ENCODE assay signal across 12 cellular contexts in the genomic region with DNA sequence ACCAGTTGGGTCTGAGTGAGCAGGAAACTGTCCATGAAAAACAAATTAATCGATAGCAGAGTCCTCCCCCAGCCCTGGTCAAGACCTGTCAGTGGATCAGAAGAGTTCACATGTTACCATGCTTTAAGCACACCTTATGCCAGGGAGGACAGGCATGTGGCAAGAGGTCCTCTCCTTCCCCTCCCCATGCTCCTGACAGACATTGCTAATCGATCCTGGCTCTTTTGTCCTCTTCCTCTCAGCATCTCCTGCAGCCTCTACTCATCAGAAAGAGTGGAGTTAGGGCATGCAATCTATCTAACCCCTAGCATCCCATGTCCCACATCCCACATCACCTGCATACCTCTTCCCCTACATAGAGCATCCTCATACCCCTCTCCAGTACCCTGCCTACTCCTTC.
DNase-seq lines count a peak whose midpoint lies in the region; ATAC-seq and TF ChIP-seq lines count a peak whose summit lies in the region.
"Had no signal": no experiment of that assay in that cellular context is flagged by ENCODE, and none has a peak within 500 bp of the region (broad histone marks: within the 10 kb centered on the region; RNA-seq: fewer than 3 reads in every experiment).

No MANE protein-coding gene starts in this region.

- no peak for TF ChIP-seq POLR2A in body of pancreas (IDR thresholded peaks at IDR 0.05)

- H3K79me1 ChIP-seq in H9 (ENCODE audit: insufficient read depth, low read depth, low read length, poor library complexity, severe bottlenecking) = no peaks in the 10 kb centered on the region

- H4K91ac ChIP-seq in H9 (ENCODE audit: insufficient read length, low read depth, low read length) = no peak overlapping the region

- no peak overlapping the region for H2BK5ac ChIP-seq in H9 (ENCODE audit: insufficient read length, low read length)

- H3K18ac ChIP-seq in H9 (ENCODE audit: insufficient read length, low read depth, low read length) = no peak overlapping the region

- H3K9ac ChIP-seq in H9 (ENCODE audit: extremely low read depth, insufficient read length, low read length) (no peak overlapping the region), Karpas-422 (ENCODE audit: low read length) (peak overlapping the region; percentile 70; the same call in 1 of the 2 replicates), neural progenitor cell (no peak overlapping the region)

- no peak overlapping the region for H3K4ac ChIP-seq in H9 (ENCODE audit: low read depth, low read length)

- H3K27ac ChIP-seq in H9 (ENCODE audit: insufficient read length, low read depth, low read length) (no peak overlapping the region), Karpas-422 (ENCODE audit: low read length) (peak overlapping the region; percentile 89), body of pancreas (peak overlapping the region in 1 of 4 donors; percentile 38), neural progenitor cell (no peak overlapping the region), foreskin keratinocyte (no peak overlapping the region)
- H3K27ac ChIP-seq: C4-2B had no signal

- H3K4me3 Mint-ChIP-seq in H9 (peak overlapping the region in 1 of 2 experiments; percentile 1; a peak in 1 of 5 replicates), neural progenitor cell (no peak overlapping the region)
- H3K4me3 Mint-ChIP-seq in activated T-helper 1 cell treated with anti-CD3 and anti-CD28 coated beads, Interleukin-12 subunit alpha, Interleukin-12 subunit beta, Interleukin-2, Interleukin-4 antibody, amounts not matched to agents 30 ng/mL and 10 ng/mL and 1 ng/mL, durations not matched to agents 14 hours and 24 hours and 36 hours = no peak overlapping the region
- H3K4me3 Mint-ChIP-seq: CD4-positive, alpha-beta memory T cell had no signal

- peak overlapping the region in 2 of 3 experiments; percentile 8 to 39; a peak in 2 of 7 replicates for H3K27ac Mint-ChIP-seq in H9
- peak overlapping the region; percentile 17 for H3K27ac Mint-ChIP-seq in neural progenitor cell
- no peak overlapping the region for H3K27ac Mint-ChIP-seq in activated T-helper 1 cell treated with anti-CD3 and anti-CD28 coated beads, Interleukin-12 subunit alpha, Interleukin-12 subunit beta, Interleukin-2, Interleukin-4 antibody, amounts not matched to agents 30 ng/mL and 10 ng/mL and 1 ng/mL, durations not matched to agents 14 hours and 24 hours and 36 hours
- H3K27ac Mint-ChIP-seq: CD4-positive, alpha-beta memory T cell had no signal

- no peaks in the 10 kb centered on the region for H3K23me2 ChIP-seq in H9 (ENCODE audit: insufficient read length, low read depth, low read length, poor library complexity, severe bottlenecking)

- H2BK120ac ChIP-seq in H9 (ENCODE audit: low read depth, low read length, poor library complexity, severe bottlenecking) = no peak overlapping the region

- intact Hi-C loops in body of pancreas (cut with DNase I) = no loop called here
- intact Hi-C loops in activated T-helper 1 cell treated with anti-CD3 and anti-CD28 coated beads, Interleukin-12 subunit alpha, Interleukin-12 subunit beta, Interleukin-2, Interleukin-4 antibody, amounts not matched to agents 30 ng/mL and 10 ng/mL and 1 ng/mL, durations not matched to agents 14 hours and 24 hours and 36 hours (cut with micrococcal nuclease) = no loop called here

- no peaks in the 10 kb centered on the region for H3K9me3 Mint-ChIP-seq in H9
- peaks cover 2% of the 10 kb centered on the region for H3K9me3 Mint-ChIP-seq in neural progenitor cell
- no peaks in the 10 kb centered on the region for H3K9me3 Mint-ChIP-seq in activated T-helper 1 cell treated with anti-CD3 and anti-CD28 coated beads, Interleukin-12 subunit alpha, Interleukin-12 subunit beta, Interleukin-2, Interleukin-4 antibody, amounts not matched to agents 30 ng/mL and 10 ng/mL and 1 ng/mL, durations not matched to agents 14 hours and 24 hours and 36 hours

- peaks cover 13% of the 10 kb centered on the region for H3F3A ChIP-seq in neural progenitor cell (ENCODE audit: low read depth)

- no peak overlapping the region for H2BK15ac ChIP-seq in H9 (ENCODE audit: low read depth, low read length)

- TF ChIP-seq CTCF in H9 (conservative IDR thresholded peaks at IDR 0.05) (no peak), body of pancreas (IDR thresholded peaks at IDR 0.05) (no peak), neural progenitor cell (IDR thresholded peaks at IDR 0.05) (no peak), foreskin keratinocyte (conservative IDR thresholded peaks at IDR 0.05) (no peak)

- no peaks in the 10 kb centered on the region for H3K9me2 ChIP-seq in Karpas-422 (replicated peaks; ENCODE audit: insufficient read depth, low read length)

- no peak overlapping the region for H3K14ac ChIP-seq in H9 (ENCODE audit: insufficient read depth, low read length)

- H2AK5ac ChIP-seq in H9 (ENCODE audit: insufficient read length, low read length) = no peak overlapping the region

- H3K4me2 ChIP-seq in H9 (ENCODE audit: insufficient read depth, insufficient read length, low read length) (peak overlapping the region; percentile 54), Karpas-422 (ENCODE audit: low read depth, low read length, poor library complexity, severe bottlenecking) (peak overlapping the region; percentile 71), neural progenitor cell (no peak overlapping the region)

- H2BK12ac ChIP-seq in H9 (ENCODE audit: insufficient read length, low read depth, low read length) = no peak overlapping the region

- H3T11ph ChIP-seq in H9 (ENCODE audit: low read length) = no peak overlapping the region

- peak; percentile 9 for ATAC-seq in body of pancreas
- ATAC-seq in foreskin keratinocyte = no peak

- no peak overlapping the region for H4K8ac ChIP-seq in H9 (replicated peaks; ENCODE audit: insufficient read length, low read depth, low read length)

- peaks cover 12% of the 10 kb centered on the region for H3K4me1 ChIP-seq in H9 (ENCODE audit: insufficient read depth, low read length)
- peaks cover 57% of the 10 kb centered on the region for H3K4me1 ChIP-seq in Karpas-422 (ENCODE audit: low read length)
- H3K4me1 ChIP-seq in body of pancreas = no peaks in the 10 kb centered on the region
- H3K4me1 ChIP-seq in neural progenitor cell = peaks cover 34% of the 10 kb centered on the region
- peaks cover 4% of the 10 kb centered on the region for H3K4me1 ChIP-seq in foreskin keratinocyte
- H3K4me1 ChIP-seq: BE2C had no signal

- H3K23ac ChIP-seq in H9 (ENCODE audit: insufficient read length, low read depth, low read length) = no peak overlapping the region

- no peaks in the 10 kb centered on the region for H3K79me2 ChIP-seq in H9 (ENCODE audit: insufficient read depth, low read length)
- peaks cover 51% of the 10 kb centered on the region for H3K79me2 ChIP-seq in Karpas-422 (ENCODE audit: low read length)
- H3K79me2 ChIP-seq in neural progenitor cell (ENCODE audit: low read depth) = no peaks in the 10 kb centered on the region

- WGBS in H9 (ENCODE audit: extremely low coverage, insufficient read length, low lambda C conversion rate) = no CpG with 5 or more reads among the region's 2 CpGs
- WGBS in body of pancreas, 2 donors = 80 to 96% methylated on average over 2 of the region's 2 CpGs

- H3K27me3 ChIP-seq in H9 (ENCODE audit: insufficient read depth, low read length) (no peaks in the 10 kb centered on the region), Karpas-422 (ENCODE audit: low read length) (no peaks in the 10 kb centered on the region), body of pancreas (no peaks in the 10 kb centered on the region), neural progenitor cell (peaks cover 6% of the 10 kb centered on the region), foreskin keratinocyte (no peaks in the 10 kb centered on the region)
- H3K27me3 ChIP-seq: BE2C had no signal

- H4K20me1 ChIP-seq in H9 (ENCODE audit: control insufficient read depth, insufficient read depth, insufficient read length) = no peaks in the 10 kb centered on the region
- H4K20me1 ChIP-seq in Karpas-422 (ENCODE audit: insufficient read depth, low read depth, low read length) = no peaks in the 10 kb centered on the region
- no peaks in the 10 kb centered on the region for H4K20me1 ChIP-seq in neural progenitor cell (ENCODE audit: low read depth)

- no peak overlapping the region for H2BK20ac ChIP-seq in H9 (ENCODE audit: low read depth, low read length, poor library complexity, severe bottlenecking)

- peaks cover 15% of the 10 kb centered on the region for H3K27me3 Mint-ChIP-seq in H9 (ENCODE audit: low read depth)
- H3K27me3 Mint-ChIP-seq in neural progenitor cell (ENCODE audit: insufficient read depth, low read depth) = peaks cover 3% of the 10 kb centered on the region
- H3K27me3 Mint-ChIP-seq in activated T-helper 1 cell treated with anti-CD3 and anti-CD28 coated beads, Interleukin-12 subunit alpha, Interleukin-12 subunit beta, Interleukin-2, Interleukin-4 antibody, amounts not matched to agents 30 ng/mL and 10 ng/mL and 1 ng/mL, durations not matched to agents 14 hours and 24 hours and 36 hours (ENCODE audit: insufficient read depth) = peaks cover 4% of the 10 kb centered on the region
- H3K27me3 Mint-ChIP-seq: CD4-positive, alpha-beta memory T cell had no signal

- peaks cover 67 to 70% of the 10 kb centered on the region in 2 experiments for H3K4me1 Mint-ChIP-seq in H9
- peaks cover 50% of the 10 kb centered on the region for H3K4me1 Mint-ChIP-seq in neural progenitor cell
- H3K4me1 Mint-ChIP-seq in activated T-helper 1 cell treated with anti-CD3 and anti-CD28 coated beads, Interleukin-12 subunit alpha, Interleukin-12 subunit beta, Interleukin-2, Interleukin-4 antibody, amounts not matched to agents 30 ng/mL and 10 ng/mL and 1 ng/mL, durations not matched to agents 14 hours and 24 hours and 36 hours (ENCODE audit: low read depth) = no peaks in the 10 kb centered on the region
- H3K4me1 Mint-ChIP-seq: CD4-positive, alpha-beta memory T cell had no signal

- H3K36me3 Mint-ChIP-seq in H9 (ENCODE audit: insufficient read depth in 1 of 3, low read depth in 3 of 3) (no peaks in the 10 kb centered on the region; a peak in 1 of 7 replicates), neural progenitor cell (no peaks in the 10 kb centered on the region)
- no peaks in the 10 kb centered on the region for H3K36me3 Mint-ChIP-seq in activated T-helper 1 cell treated with anti-CD3 and anti-CD28 coated beads, Interleukin-12 subunit alpha, Interleukin-12 subunit beta, Interleukin-2, Interleukin-4 antibody, amounts not matched to agents 30 ng/mL and 10 ng/mL and 1 ng/mL, durations not matched to agents 14 hours and 24 hours and 36 hours (ENCODE audit: low read depth)

- H3K36me3 ChIP-seq in Karpas-422 (ENCODE audit: insufficient read depth, low read length) (no peaks in the 10 kb centered on the region), body of pancreas (replicated peaks in 1 of 2; ENCODE audit: insufficient read depth in 1 of 2, low read depth in 2 of 2) (no peaks in the 10 kb centered on the region), neural progenitor cell (no peaks in the 10 kb centered on the region)
- H3K36me3 ChIP-seq: BE2C had no signal

- no peak overlapping the region for H4K5ac ChIP-seq in H9 (ENCODE audit: insufficient read length, low read depth, low read length)

- no peak overlapping the region for H3K56ac ChIP-seq in H9 (ENCODE audit: insufficient read length, low read depth, low read length)

- H3K4me3 ChIP-seq in Karpas-422 (ENCODE audit: low read length) (peak overlapping the region; percentile 65), body of pancreas (no peak overlapping the region), neural progenitor cell (no peak overlapping the region)

- H3K9me3 ChIP-seq in H9 (ENCODE audit: control insufficient read depth, low read depth, low read length) = no peaks in the 10 kb centered on the region
- no peaks in the 10 kb centered on the region for H3K9me3 ChIP-seq in Karpas-422 (ENCODE audit: low read length)
- H3K9me3 ChIP-seq in body of pancreas = no peaks in the 10 kb centered on the region
- H3K9me3 ChIP-seq in neural progenitor cell (ENCODE audit: low read depth) = no peaks in the 10 kb centered on the region
- H3K9me3 ChIP-seq: BE2C had no signal

- DNase-seq in H9 = no peak
- DNase-seq in Karpas-422 = no peak
- DNase-seq in body of pancreas = no peak
- no peak for DNase-seq in neural progenitor cell (ENCODE audit: low spot score)
- no peak for DNase-seq in foreskin keratinocyte
- DNase-seq in AG20443 (ENCODE audit: low spot score) = no peak
- DNase-seq in activated T-helper 1 cell treated with anti-CD3 and anti-CD28 coated beads, Interleukin-12 subunit alpha, Interleukin-12 subunit beta, Interleukin-2, Interleukin-4 antibody, amounts not matched to agents 30 ng/mL and 10 ng/mL and 1 ng/mL, durations not matched to agents 14 hours and 24 hours and 36 hours (ENCODE audit: low spot score) = no peak
- DNase-seq: BE2C; CD4-positive, alpha-beta memory T cell; DMS79 treated with DMSO at 0.1 percent for 48 hours; GF-D8 had no signal

- H2AFZ ChIP-seq in H9 (ENCODE audit: low read length) = no peak overlapping the region
- no peak overlapping the region for H2AFZ ChIP-seq in Karpas-422 (ENCODE audit: low read length)
- no peak overlapping the region for H2AFZ ChIP-seq in neural progenitor cell (replicated peaks)
